In genomic region chr10:113819989-113820388, GRCh38 we compare ENCODE assay signal across 1 cellular context.
A peak's percentile ranks its signal among the peaks of the same experiment; 100 is the strongest.
TF ChIP-seq lines count a peak whose summit lies in the region.

No MANE protein-coding gene starts in this region.

TF ChIP-seq in K562, 482 proteins besides CTCF, POLR2A, EP300 and RAD21 (continued from another document):
- TF ChIP-seq, protein P1, sequence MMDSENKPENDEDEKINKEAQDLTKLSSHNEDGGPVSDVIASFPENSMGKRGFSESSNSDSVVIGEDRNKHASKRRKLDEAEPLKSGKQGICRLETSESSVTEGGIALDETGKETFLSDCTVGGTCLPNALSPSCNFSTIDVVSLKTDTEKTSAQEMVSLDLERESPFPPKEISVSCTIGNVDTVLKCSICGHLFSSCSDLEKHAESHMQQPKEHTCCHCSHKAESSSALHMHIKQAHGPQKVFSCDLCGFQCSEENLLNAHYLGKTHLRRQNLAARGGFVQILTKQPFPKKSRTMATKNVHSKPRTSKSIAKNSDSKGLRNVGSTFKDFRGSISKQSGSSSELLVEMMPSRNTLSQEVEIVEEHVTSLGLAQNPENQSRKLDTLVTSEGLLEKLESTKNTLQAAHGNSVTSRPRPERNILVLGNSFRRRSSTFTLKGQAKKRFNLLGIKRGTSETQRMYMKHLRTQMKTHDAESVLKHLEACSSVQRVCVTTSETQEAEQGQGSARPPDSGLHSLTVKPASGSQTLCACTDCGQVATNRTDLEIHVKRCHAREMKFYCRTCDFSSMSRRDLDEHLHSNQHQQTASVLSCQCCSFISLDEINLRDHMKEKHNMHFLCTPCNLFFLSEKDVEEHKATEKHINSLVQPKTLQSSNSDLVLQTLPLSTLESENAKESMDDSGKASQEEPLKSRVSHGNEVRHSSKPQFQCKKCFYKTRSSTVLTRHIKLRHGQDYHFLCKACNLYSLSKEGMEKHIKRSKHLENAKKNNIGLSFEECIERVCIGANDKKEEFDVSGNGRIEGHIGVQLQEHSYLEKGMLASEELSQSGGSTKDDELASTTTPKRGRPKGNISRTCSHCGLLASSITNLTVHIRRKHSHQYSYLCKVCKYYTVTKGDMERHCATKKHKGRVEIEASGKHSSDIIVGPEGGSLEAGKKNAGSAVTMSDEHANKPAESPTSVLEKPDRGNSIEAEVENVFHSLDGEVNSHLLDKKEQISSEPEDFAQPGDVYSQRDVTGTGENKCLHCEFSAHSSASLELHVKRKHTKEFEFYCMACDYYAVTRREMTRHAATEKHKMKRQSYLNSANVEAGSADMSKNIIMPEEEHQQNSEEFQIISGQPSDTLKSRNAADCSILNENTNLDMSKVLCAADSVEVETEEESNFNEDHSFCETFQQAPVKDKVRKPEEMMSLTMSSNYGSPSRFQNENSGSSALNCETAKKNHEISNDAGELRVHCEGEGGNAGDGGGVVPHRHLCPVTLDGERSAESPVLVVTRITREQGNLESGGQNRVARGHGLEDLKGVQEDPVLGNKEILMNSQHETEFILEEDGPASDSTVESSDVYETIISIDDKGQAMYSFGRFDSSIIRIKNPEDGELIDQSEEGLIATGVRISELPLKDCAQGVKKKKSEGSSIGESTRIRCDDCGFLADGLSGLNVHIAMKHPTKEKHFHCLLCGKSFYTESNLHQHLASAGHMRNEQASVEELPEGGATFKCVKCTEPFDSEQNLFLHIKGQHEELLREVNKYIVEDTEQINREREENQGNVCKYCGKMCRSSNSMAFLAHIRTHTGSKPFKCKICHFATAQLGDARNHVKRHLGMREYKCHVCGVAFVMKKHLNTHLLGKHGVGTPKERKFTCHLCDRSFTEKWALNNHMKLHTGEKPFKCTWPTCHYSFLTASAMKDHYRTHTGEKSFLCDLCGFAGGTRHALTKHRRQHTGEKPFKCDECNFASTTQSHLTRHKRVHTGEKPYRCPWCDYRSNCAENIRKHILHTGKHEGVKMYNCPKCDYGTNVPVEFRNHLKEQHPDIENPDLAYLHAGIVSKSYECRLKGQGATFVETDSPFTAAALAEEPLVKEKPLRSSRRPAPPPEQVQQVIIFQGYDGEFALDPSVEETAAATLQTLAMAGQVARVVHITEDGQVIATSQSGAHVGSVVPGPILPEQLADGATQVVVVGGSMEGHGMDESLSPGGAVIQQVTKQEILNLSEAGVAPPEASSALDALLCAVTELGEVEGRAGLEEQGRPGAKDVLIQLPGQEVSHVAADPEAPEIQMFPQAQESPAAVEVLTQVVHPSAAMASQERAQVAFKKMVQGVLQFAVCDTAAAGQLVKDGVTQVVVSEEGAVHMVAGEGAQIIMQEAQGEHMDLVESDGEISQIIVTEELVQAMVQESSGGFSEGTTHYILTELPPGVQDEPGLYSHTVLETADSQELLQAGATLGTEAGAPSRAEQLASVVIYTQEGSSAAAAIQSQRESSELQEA (IDR thresholded peaks at IDR 0.05; ENCODE audit: low read depth) = no peak
- peak; percentile 85 for TF ChIP-seq ZNF316 (IDR thresholded peaks at IDR 0.05)
- no peak for TF ChIP-seq NFE2L1 (tag; IDR thresholded peaks at IDR 0.05; ENCODE audit: borderline replicate concordance, low read depth)
- TF ChIP-seq, protein P2, sequence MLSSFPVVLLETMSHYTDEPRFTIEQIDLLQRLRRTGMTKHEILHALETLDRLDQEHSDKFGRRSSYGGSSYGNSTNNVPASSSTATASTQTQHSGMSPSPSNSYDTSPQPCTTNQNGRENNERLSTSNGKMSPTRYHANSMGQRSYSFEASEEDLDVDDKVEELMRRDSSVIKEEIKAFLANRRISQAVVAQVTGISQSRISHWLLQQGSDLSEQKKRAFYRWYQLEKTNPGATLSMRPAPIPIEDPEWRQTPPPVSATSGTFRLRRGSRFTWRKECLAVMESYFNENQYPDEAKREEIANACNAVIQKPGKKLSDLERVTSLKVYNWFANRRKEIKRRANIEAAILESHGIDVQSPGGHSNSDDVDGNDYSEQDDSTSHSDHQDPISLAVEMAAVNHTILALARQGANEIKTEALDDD (IDR thresholded peaks at IDR 0.05) = no peak
- 0 out of 2 replicates have a peak, but pooled peaks have one; percentile 38 for TF ChIP-seq MAFG (tag; conservative IDR thresholded peaks at IDR 0.05)
- TF ChIP-seq GTF2A2 (tag; IDR thresholded peaks at IDR 0.05) = no peak
- TF ChIP-seq MAFF (IDR thresholded peaks at IDR 0.05; ENCODE audit: low read length) = peak; percentile 23; the same call in 1 of the 2 replicates
- peak; percentile 47; the same call in 1 of the 2 replicates for TF ChIP-seq CBFA2T2 (conservative IDR thresholded peaks at IDR 0.05)
- peak; percentile 80 for TF ChIP-seq C11orf30 (IDR thresholded peaks at IDR 0.05; ENCODE audit: low read depth)
- TF ChIP-seq NFE2 (IDR thresholded peaks at IDR 0.05; ENCODE audit: low read depth) = peak; percentile 59; the same call in 1 of the 2 replicates
- TF ChIP-seq CTBP1 (IDR thresholded peaks at IDR 0.05; ENCODE audit: borderline replicate concordance) = peak; percentile 58; the same call in 1 of the 2 replicates
- TF ChIP-seq, protein P3, sequence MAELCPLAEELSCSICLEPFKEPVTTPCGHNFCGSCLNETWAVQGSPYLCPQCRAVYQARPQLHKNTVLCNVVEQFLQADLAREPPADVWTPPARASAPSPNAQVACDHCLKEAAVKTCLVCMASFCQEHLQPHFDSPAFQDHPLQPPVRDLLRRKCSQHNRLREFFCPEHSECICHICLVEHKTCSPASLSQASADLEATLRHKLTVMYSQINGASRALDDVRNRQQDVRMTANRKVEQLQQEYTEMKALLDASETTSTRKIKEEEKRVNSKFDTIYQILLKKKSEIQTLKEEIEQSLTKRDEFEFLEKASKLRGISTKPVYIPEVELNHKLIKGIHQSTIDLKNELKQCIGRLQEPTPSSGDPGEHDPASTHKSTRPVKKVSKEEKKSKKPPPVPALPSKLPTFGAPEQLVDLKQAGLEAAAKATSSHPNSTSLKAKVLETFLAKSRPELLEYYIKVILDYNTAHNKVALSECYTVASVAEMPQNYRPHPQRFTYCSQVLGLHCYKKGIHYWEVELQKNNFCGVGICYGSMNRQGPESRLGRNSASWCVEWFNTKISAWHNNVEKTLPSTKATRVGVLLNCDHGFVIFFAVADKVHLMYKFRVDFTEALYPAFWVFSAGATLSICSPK (IDR thresholded peaks at IDR 0.05; ENCODE audit: borderline replicate concordance) = no peak
- peak; percentile 32; the same call in 1 of the 2 replicates for TF ChIP-seq TAL1 (IDR thresholded peaks at IDR 0.05)
- TF ChIP-seq SMARCA4 (IDR thresholded peaks at IDR 0.05) = 0 out of 2 replicates have a peak, but pooled peaks have one; percentile 27
- TF ChIP-seq DPF2 (IDR thresholded peaks at IDR 0.05) = 0 out of 2 replicates have a peak, but pooled peaks have one; percentile 39
- TF ChIP-seq ILF3 (IDR thresholded peaks at IDR 0.05; ENCODE audit: borderline replicate concordance) = no peak
- no peak for TF ChIP-seq HNRNPK (IDR thresholded peaks at IDR 0.05; ENCODE audit: low read depth, low read length, poor library complexity, severe bottlenecking)
- TF ChIP-seq BRF2 (IDR thresholded peaks at IDR 0.05; ENCODE audit: borderline replicate concordance, insufficient read depth, insufficient read length) = no peak
- TF ChIP-seq NCOR1 (IDR thresholded peaks at IDR 0.05) = 0 out of 2 replicates have a peak, but pooled peaks have one; percentile 18
